18 cellular contexts compared by ENCODE assay signal in genomic region chr2:4903676-4904348, GRCh38.
DNase-seq lines count a peak whose midpoint lies in the region; ATAC-seq and TF ChIP-seq lines count a peak whose summit lies in the region.
"Had no signal": no experiment of that assay in that cellular context is flagged by ENCODE, and none has a peak within 500 bp of the region (broad histone marks: within the 10 kb centered on the region; RNA-seq: fewer than 3 reads in every experiment).

No MANE protein-coding gene starts in this region.

- intact Hi-C loops in testis (cut with DNase I; ENCODE audit: low total_unique reads): no loop called here

- H3K36me3 ChIP-seq in testis (ENCODE audit: low read depth, missing control alignments): no peaks in the 10 kb centered on the region

- WGBS in testis, 2 donors: 49 to 54% methylated on average over 12 of the region's 12 CpGs

- H3K27ac ChIP-seq in testis: no peak overlapping the region
- H3K27ac ChIP-seq: 22Rv1 had no signal

- no peak for TF ChIP-seq CTCF in testis (IDR thresholded peaks at IDR 0.05)

- ATAC-seq in HG02938 (IDR thresholded peaks at IDR 0.05; ENCODE audit: unreplicated experiment): no peak
- ATAC-seq: Panc1 had no signal

- H3K4me3 ChIP-seq in testis: no peak overlapping the region

- H3K4me1 ChIP-seq in testis: no peaks in the 10 kb centered on the region

- TF ChIP-seq POLR2A in testis (IDR thresholded peaks at IDR 0.05): no peak

- DNase-seq in NCI-H510A treated with DMSO at 0.1 percent for 48 hours (lab: John Stamatoyannopoulos, UW) (peak; percentile 27), NCI-H510A (lab: John Stamatoyannopoulos, UW) (no peak), NCI-H2171 treated with DMSO at 0.1 percent for 48 hours (lab: John Stamatoyannopoulos, UW) (peak; percentile 81), medulla oblongata (ENCODE audit: extremely low spot score) (peak; percentile 53), testis (peak; percentile 28), NCI-H82 (lab: John Stamatoyannopoulos, UW) (no peak)
- no peak for DNase-seq in stimulated activated CD4-positive, alpha-beta T cell treated with anti-CD3 and anti-CD28 coated beads, Interleukin-4, amount 100 ng/mL, for 1 hour
- DNase-seq: DMS 273 treated with DMSO at 0.1 percent for 48 hours, H7, Karpas-422, MM.1S, NCI-H1105 treated with DMSO at 0.1 percent for 48 hours, NCI-H2029, NCI-H446, NCI-H774 had no signal

- H3K9me3 ChIP-seq in testis: no peaks in the 10 kb centered on the region

- H3K27me3 ChIP-seq in testis: no peaks in the 10 kb centered on the region

Comparison
In these comparisons a context has a peak if more than half of its experiments do, and no peak if none do; other contexts are left out.
1. DNase-seq: peak in NCI-H510A treated with DMSO at 0.1 percent for 48 hours (single experiment), NCI-H2171 treated with DMSO at 0.1 percent for 48 hours (single experiment), medulla oblongata (single experiment) and testis (single experiment); none in NCI-H510A (single experiment), NCI-H82 (single experiment) and stimulated activated CD4-positive, alpha-beta T cell treated with anti-CD3 and anti-CD28 coated beads, Interleukin-4, amount 100 ng/mL, for 1 hour (single experiment).